In genomic region chr10:117197189-117197588, GRCh38 we compare ENCODE assay signal across 18 cellular contexts. TPM values are rescaled to one million over a fixed set of nuclear protein-coding genes. Genes with fewer than 3 reads are reported as not detected.
A peak's percentile ranks its signal among the peaks of the same experiment; 100 is the strongest.
DNase-seq lines count a peak whose midpoint lies in the region; ATAC-seq lines count a peak whose summit lies in the region.
"Had no signal": no experiment of that assay in that cellular context is flagged by ENCODE, and none has a peak within 500 bp of the region (broad histone marks: within the 10 kb centered on the region; RNA-seq: fewer than 3 reads in every experiment).

KCNK18 (plus strand) TSS chr10:117197489; CDS start chr10:117197489, 0 bp downstream.

- no peaks in the 10 kb centered on the region for H3K79me2 ChIP-seq in mesendoderm (ENCODE audit: control insufficient read depth, insufficient read depth, low read length)

- H4K8ac ChIP-seq in mesendoderm (ENCODE audit: low read depth, low read length) = no peak within 1 kb of the TSS

- DNase-seq in activated effector memory CD4-positive, alpha-beta T cell treated with anti-CD3 and anti-CD28 coated beads, Interleukin-2, amount 50 U/mL, for 16 hours = peak; percentile 17
- DNase-seq in activated effector memory CD4-positive, alpha-beta T cell treated with Interleukin-2 at 50 U/mL for 16 hours = no peak
- DNase-seq in mesendoderm = no peak
- DNase-seq in retina = peak; percentile 12
- no peak for DNase-seq in NCI-H1417 (lab: John Stamatoyannopoulos, UW)
- no peak for DNase-seq in activated naive CD4-positive, alpha-beta T cell (lab: John Stamatoyannopoulos, UW)
- DNase-seq: 8988T; CD4-positive, alpha-beta memory T cell; DMS153; DMS79; GDM1; GOT3; H9; IMR-90 had no signal

- H3K18ac ChIP-seq in mesendoderm (ENCODE audit: low read length) = peak within 1 kb of the TSS; percentile 24

- H2BK120ac ChIP-seq in mesendoderm (ENCODE audit: low read depth, low read length) = no peak within 1 kb of the TSS

- no peak within 1 kb of the TSS for H4K5ac ChIP-seq in mesendoderm (ENCODE audit: low read length)

- H3K4ac ChIP-seq in mesendoderm (ENCODE audit: low read depth, low read length) = peak within 1 kb of the TSS; percentile 4

- peak within 1 kb of the TSS; percentile 67 for H3K56ac ChIP-seq in mesendoderm (ENCODE audit: low read length)

- no peak for ATAC-seq in GM21619 (IDR thresholded peaks at IDR 0.05; ENCODE audit: unreplicated experiment)

- no peak within 1 kb of the TSS for H3K27ac ChIP-seq in mesendoderm (ENCODE audit: low read depth, low read length)
- H3K27ac ChIP-seq: BLaER1 had no signal

- H3K9ac ChIP-seq in mesendoderm (ENCODE audit: low read length) = no peak within 1 kb of the TSS
- H3K9ac ChIP-seq: BLaER1 had no signal

- H3K4me2 ChIP-seq in mesendoderm (ENCODE audit: low read length) = no peak within 1 kb of the TSS
- H3K4me2 ChIP-seq: BLaER1 had no signal

- H3K23ac ChIP-seq in mesendoderm (ENCODE audit: low read length) = no peak within 1 kb of the TSS

- H3K4me1 ChIP-seq in mesendoderm (ENCODE audit: control insufficient read depth, low read depth, low read length) = peaks cover 5% of the 10 kb centered on the region
- H3K4me1 ChIP-seq: BLaER1 had no signal

- no peaks in the 10 kb centered on the region for H3K36me3 ChIP-seq in mesendoderm (ENCODE audit: control insufficient read depth, insufficient read depth, low read length)
- H3K36me3 ChIP-seq: BLaER1 had no signal

- H3K27me3 ChIP-seq in mesendoderm (ENCODE audit: insufficient read depth, low read length, poor library complexity) = no peaks in the 10 kb centered on the region
- H3K27me3 ChIP-seq: BLaER1 had no signal

- H3K79me1 ChIP-seq in mesendoderm (ENCODE audit: low read length) = no peaks in the 10 kb centered on the region

- H3K4me3 ChIP-seq in mesendoderm (ENCODE audit: low read length) = no peak within 1 kb of the TSS
- H3K4me3 ChIP-seq: BLaER1 had no signal

- H2BK15ac ChIP-seq in mesendoderm (replicated peaks; ENCODE audit: low read depth) = no peak within 1 kb of the TSS

- no peak within 1 kb of the TSS for H2AK5ac ChIP-seq in mesendoderm (ENCODE audit: low read length)

- no CpG with 5 or more reads among the region's 12 CpGs for WGBS in mesendoderm (ENCODE audit: extremely low coverage, insufficient coverage, low lambda C conversion rate)

- H2BK5ac ChIP-seq in mesendoderm (ENCODE audit: low read length) = peak within 1 kb of the TSS; percentile 27

RNA-seq across cellular contexts. Expression of gene KCNK18, which starts in this region (rescaled TPM):
- polyA plus RNA-seq in mesendoderm (2013, experiment 1 of 2) = not detected
- not detected for polyA plus RNA-seq in mesendoderm (2013, experiment 2 of 2)
- polyA plus RNA-seq: AG04450; CD14-positive monocyte; CD4-positive, alpha-beta memory T cell; IMR-90 had no signal

Comparison
In these comparisons a context has a peak if more than half of its experiments do, and no peak if none do; other contexts are left out.
1. DNase-seq: peak in activated effector memory CD4-positive, alpha-beta T cell treated with anti-CD3 and anti-CD28 coated beads, Interleukin-2, amount 50 U/mL, for 16 hours (single experiment) and retina (single experiment); none in activated effector memory CD4-positive, alpha-beta T cell treated with Interleukin-2 at 50 U/mL for 16 hours (single experiment), mesendoderm (single experiment), NCI-H1417 (0 of 3) and activated naive CD4-positive, alpha-beta T cell (0 of 4).